ENCODE assay signal across 14 cellular contexts in the genomic region with DNA sequence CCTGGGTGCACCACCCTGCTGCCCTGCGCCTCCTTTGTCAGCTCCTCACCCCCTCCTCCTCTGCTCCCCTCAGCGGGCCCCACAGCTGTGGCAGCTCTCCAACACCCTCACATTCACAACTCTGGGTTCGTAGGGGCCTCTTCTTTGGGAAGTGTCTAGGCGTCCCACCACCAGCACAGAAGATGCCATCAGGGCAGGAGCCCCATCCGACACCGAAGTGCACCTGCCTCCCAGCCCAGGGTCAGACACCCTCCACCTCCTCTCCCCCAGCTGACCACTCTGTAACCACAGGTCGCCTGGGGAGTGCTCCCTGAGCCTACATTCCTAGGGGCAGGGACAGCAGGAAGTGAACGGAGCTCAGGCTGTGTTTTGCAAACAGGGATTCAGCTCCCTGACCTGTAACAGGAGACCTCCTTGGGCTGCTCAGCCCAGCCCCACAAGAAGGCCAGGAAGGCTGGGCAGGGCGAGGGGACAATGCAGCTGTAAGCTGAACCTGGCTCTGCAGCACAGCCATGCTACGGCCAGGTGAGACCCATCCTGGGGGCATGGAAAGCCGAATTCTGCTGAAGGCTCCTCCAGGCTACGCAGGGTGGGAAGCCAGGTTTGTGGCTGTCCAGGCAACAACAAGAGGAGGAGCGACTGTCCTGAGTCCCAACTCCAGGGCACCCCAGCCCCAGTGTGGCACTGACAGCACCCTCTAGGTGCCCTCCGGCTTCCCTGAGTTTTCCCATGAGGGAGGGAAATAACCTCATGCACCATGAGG.
DNase-seq lines count a peak whose midpoint lies in the region; ATAC-seq and TF ChIP-seq lines count a peak whose summit lies in the region.
"Had no signal": no experiment of that assay in that cellular context is flagged by ENCODE, and none has a peak within 500 bp of the region (broad histone marks: within the 10 kb centered on the region; RNA-seq: fewer than 3 reads in every experiment).

No MANE protein-coding gene starts in this region.

- H3K4me3 ChIP-seq in RWPE2 (ENCODE audit: severe bottlenecking) (no peak overlapping the region), osteoblast (ENCODE audit: insufficient read depth, low read length) (no peak overlapping the region), neural progenitor cell (no peak overlapping the region)
- H3K4me3 ChIP-seq: A549, HAP-1, PC-9 had no signal

- H3K4me2 ChIP-seq in osteoblast (ENCODE audit: insufficient read depth, low read length) (no peak overlapping the region), neural progenitor cell (no peak overlapping the region)
- H3K4me2 ChIP-seq: A549, PC-9 had no signal

- no peak overlapping the region for H3K27ac Mint-ChIP-seq in neural progenitor cell

- H3K9me3 ChIP-seq in RWPE2 (ENCODE audit: severe bottlenecking) (peaks cover 3% of the 10 kb centered on the region), osteoblast (ENCODE audit: low read depth, low read length) (peaks cover 23% of the 10 kb centered on the region), neural progenitor cell (ENCODE audit: low read depth) (peaks cover 86% of the 10 kb centered on the region)

- H3K27me3 Mint-ChIP-seq in neural progenitor cell (ENCODE audit: insufficient read depth, low read depth) = no peaks in the 10 kb centered on the region

- peaks cover 2% of the 10 kb centered on the region for H3K9me3 Mint-ChIP-seq in neural progenitor cell

- H3F3A ChIP-seq in neural progenitor cell (ENCODE audit: low read depth) = no peaks in the 10 kb centered on the region

- no peaks in the 10 kb centered on the region for H3K4me1 ChIP-seq in RWPE2 (ENCODE audit: insufficient read depth, poor library complexity, severe bottlenecking)
- H3K4me1 ChIP-seq in osteoblast (ENCODE audit: insufficient read depth, low read length) = no peaks in the 10 kb centered on the region
- H3K4me1 ChIP-seq in neural progenitor cell = no peaks in the 10 kb centered on the region
- H3K4me1 ChIP-seq: A549, HAP-1 had no signal

- no peak for TF ChIP-seq CTCF in RWPE2 (IDR thresholded peaks at IDR 0.05; ENCODE audit: poor library complexity, severe bottlenecking)
- TF ChIP-seq CTCF in osteoblast (IDR thresholded peaks at IDR 0.05; ENCODE audit: extremely low read depth, low read depth, low read length) = no peak
- TF ChIP-seq CTCF in neural progenitor cell (IDR thresholded peaks at IDR 0.05) = no peak

- H3K36me3 Mint-ChIP-seq in neural progenitor cell = no peaks in the 10 kb centered on the region

- H3K36me3 ChIP-seq in RWPE2 (ENCODE audit: low read depth) (no peaks in the 10 kb centered on the region), osteoblast (ENCODE audit: insufficient read depth, low read length) (no peaks in the 10 kb centered on the region), neural progenitor cell (no peaks in the 10 kb centered on the region)
- H3K36me3 ChIP-seq: HAP-1 had no signal

- no peak overlapping the region for H2AFZ ChIP-seq in osteoblast (ENCODE audit: low read length)
- H2AFZ ChIP-seq in neural progenitor cell (replicated peaks) = no peak overlapping the region
- H2AFZ ChIP-seq: PC-9 had no signal

- H3K79me2 ChIP-seq in osteoblast (ENCODE audit: insufficient read depth, low read length) (no peaks in the 10 kb centered on the region), neural progenitor cell (ENCODE audit: low read depth) (no peaks in the 10 kb centered on the region)

- H4K20me1 ChIP-seq in osteoblast (ENCODE audit: insufficient read depth, low read length) (no peaks in the 10 kb centered on the region), neural progenitor cell (ENCODE audit: low read depth) (no peaks in the 10 kb centered on the region)

- no peaks in the 10 kb centered on the region for H3K4me1 Mint-ChIP-seq in neural progenitor cell

- peak; percentile 60 for DNase-seq in GM03348 (ENCODE audit: low spot score)
- DNase-seq in RWPE2 (ENCODE audit: low spot score) = no peak
- DNase-seq in iPS DF 4.7 (ENCODE audit: extremely low read depth, low spot score) = peak; percentile 22
- DNase-seq in osteoblast (ENCODE audit: insufficient read length, low spot score, missing footprints) = peak; percentile 89
- DNase-seq in kidney glomerular epithelial cell (lab: John Stamatoyannopoulos, UW) = no peak
- DNase-seq in islet precursor cell = no peak
- DNase-seq in neural progenitor cell (ENCODE audit: low spot score) = no peak
- DNase-seq in NCI-H2227 (lab: John Stamatoyannopoulos, UW; ENCODE audit: unreplicated experiment) = no peak
- DNase-seq: KG1, NCI-H1048 had no signal

- H3K27ac ChIP-seq in RWPE2 (ENCODE audit: poor library complexity, severe bottlenecking) = no peak overlapping the region
- no peak overlapping the region for H3K27ac ChIP-seq in osteoblast (ENCODE audit: low read depth, low read length)
- no peak overlapping the region for H3K27ac ChIP-seq in neural progenitor cell
- H3K27ac ChIP-seq: A549, C4-2B, PC-9 had no signal

- H3K9ac ChIP-seq in neural progenitor cell = no peak overlapping the region

- no peak overlapping the region for H3K4me3 Mint-ChIP-seq in neural progenitor cell

- ATAC-seq in RWPE2 (ENCODE audit: low read depth) = peak; percentile 7; the same call in 2 of the 3 replicates

- H3K27me3 ChIP-seq in RWPE2 (ENCODE audit: insufficient read depth, poor library complexity, severe bottlenecking) = no peaks in the 10 kb centered on the region
- H3K27me3 ChIP-seq in osteoblast (ENCODE audit: insufficient read depth, low read length) = no peaks in the 10 kb centered on the region
- no peaks in the 10 kb centered on the region for H3K27me3 ChIP-seq in neural progenitor cell

Comparison
In these comparisons a context has a peak if more than half of its experiments do, and no peak if none do; other contexts are left out.
1. DNase-seq: peak in GM03348 (single experiment), iPS DF 4.7 (single experiment) and osteoblast (single experiment); none in RWPE2 (single experiment), kidney glomerular epithelial cell (single experiment), islet precursor cell (single experiment), neural progenitor cell (single experiment) and NCI-H2227 (single experiment).